9 cellular contexts compared by ENCODE assay signal in the genomic region with DNA sequence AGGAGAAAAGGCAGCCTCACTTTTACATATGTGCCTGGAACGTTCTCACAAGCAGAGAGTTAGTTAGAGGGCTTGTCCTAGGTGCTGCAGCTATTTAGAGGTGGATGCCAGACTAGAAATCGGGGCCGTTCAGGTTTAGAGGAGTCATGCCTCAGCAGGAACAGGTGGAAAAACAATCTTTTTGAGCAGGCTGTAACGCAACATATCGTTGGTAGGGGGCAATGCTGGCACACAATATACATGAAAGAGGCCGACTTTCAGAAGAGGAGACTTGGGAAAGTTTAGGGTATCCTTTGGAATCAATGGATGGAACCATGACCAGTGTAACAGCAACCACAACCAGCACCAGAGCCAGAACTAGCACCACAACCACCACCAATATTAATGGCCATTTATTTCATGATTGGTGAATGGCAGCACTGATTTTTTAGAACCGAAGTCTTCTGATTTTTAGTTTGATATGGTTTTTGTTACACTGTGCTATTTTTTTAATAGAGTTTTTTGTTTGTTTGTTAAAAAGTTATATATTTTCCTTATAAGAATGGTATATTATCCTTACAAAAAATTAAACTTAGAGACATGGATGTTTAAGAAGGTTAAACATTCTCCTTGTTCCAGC. TPM values are rescaled to one million over a fixed set of nuclear protein-coding genes. Genes with fewer than 3 reads are reported as not detected.
DNase-seq lines count a peak whose midpoint lies in the region; ATAC-seq, FAIRE-seq and TF ChIP-seq lines count a peak whose summit lies in the region.
"Had no signal": no experiment of that assay in that cellular context is flagged by ENCODE, and none has a peak within 500 bp of the region (broad histone marks: within the 10 kb centered on the region; RNA-seq: fewer than 3 reads in every experiment).

No MANE protein-coding gene starts in this region.

- H3K4me1 ChIP-seq in astrocyte (ENCODE audit: insufficient read depth, low read length): no peaks in the 10 kb centered on the region
- H3K4me1 ChIP-seq: parathyroid adenoma had no signal

- no peaks in the 10 kb centered on the region for H3K36me3 ChIP-seq in astrocyte (ENCODE audit: insufficient read depth, low read length)
- no peaks in the 10 kb centered on the region for H3K36me3 ChIP-seq in neural cell (ENCODE audit: insufficient read depth, low read length)

- H3F3A ChIP-seq in neural cell (ENCODE audit: insufficient read depth, low read length, poor library complexity, severe bottlenecking): no peaks in the 10 kb centered on the region

- no peaks in the 10 kb centered on the region for H3K9me3 ChIP-seq in astrocyte (ENCODE audit: insufficient read depth, low read depth, low read length)
- no peaks in the 10 kb centered on the region for H3K9me3 ChIP-seq in neural cell (ENCODE audit: low read length)

- H2AFZ ChIP-seq in astrocyte (ENCODE audit: low read depth, low read length) (no peak overlapping the region), neural cell (ENCODE audit: low read depth, low read length) (no peak overlapping the region)
- H2AFZ ChIP-seq: parathyroid adenoma had no signal

- no peaks in the 10 kb centered on the region for H3K4me1 Mint-ChIP-seq in astrocyte (ENCODE audit: low read depth, unreplicated experiment)

- no peak for ATAC-seq in GM18861 (IDR thresholded peaks at IDR 0.05; ENCODE audit: unreplicated experiment)

- H3K4me2 ChIP-seq in astrocyte (ENCODE audit: low read length) (no peak overlapping the region), neural cell (ENCODE audit: low read length) (no peak overlapping the region)

- no peak for FAIRE-seq in astrocyte (lab: Jason Lieb, UNC)

- H4K20me1 ChIP-seq in astrocyte (ENCODE audit: insufficient read depth, low read length) (no peaks in the 10 kb centered on the region), neural cell (ENCODE audit: insufficient read depth) (no peaks in the 10 kb centered on the region)

- H3K27ac ChIP-seq in astrocyte (ENCODE audit: low read depth, low read length) (no peak overlapping the region), neural cell (ENCODE audit: low read length) (no peak overlapping the region)
- H3K27ac ChIP-seq: parathyroid adenoma had no signal

- no peak overlapping the region for H3K4me3 Mint-ChIP-seq in astrocyte (ENCODE audit: unreplicated experiment)

- H3K9ac ChIP-seq in astrocyte (ENCODE audit: low read length) (no peak overlapping the region), neural cell (ENCODE audit: low read length) (no peak overlapping the region)
- H3K9ac ChIP-seq: parathyroid adenoma had no signal

- DNase-seq in NCI-H187 (lab: John Stamatoyannopoulos, UW) (peak; percentile 2 to 7), NCI-H187 treated with DMSO at 0.1 percent for 48 hours (lab: John Stamatoyannopoulos, UW) (no peak), NCI-H1092 treated with DMSO at 0.1 percent for 48 hours (lab: John Stamatoyannopoulos, UW) (peak; percentile 24), astrocyte (ENCODE audit: low read depth) (no peak), islet precursor cell (no peak)
- no peak for DNase-seq in activated CD8-positive, alpha-beta memory T cell treated with anti-CD3 and anti-CD28 coated beads, Interleukin-2, amount 50 U/mL, for 48 hours

- H3K9me2 ChIP-seq in neural cell (ENCODE audit: insufficient read depth, low read length): no peaks in the 10 kb centered on the region

- H3K79me2 ChIP-seq in astrocyte (ENCODE audit: insufficient read depth, low read length) (no peaks in the 10 kb centered on the region), neural cell (replicated peaks; ENCODE audit: insufficient read depth, low read length) (no peaks in the 10 kb centered on the region)
- H3K79me2 ChIP-seq: parathyroid adenoma had no signal

- TF ChIP-seq CTCF in astrocyte (IDR thresholded peaks at IDR 0.05; ENCODE audit: insufficient read depth, low read depth, low read length): peak; percentile 46
- peak; percentile 80 for TF ChIP-seq CTCF in neural cell (IDR thresholded peaks at IDR 0.05; ENCODE audit: poor library complexity, severe bottlenecking)

- TF ChIP-seq EP300 in neural cell (conservative IDR thresholded peaks at IDR 0.05; ENCODE audit: poor library complexity, severe bottlenecking): no peak

- peaks cover 10% of the 10 kb centered on the region for H3K27me3 Mint-ChIP-seq in astrocyte (ENCODE audit: low read depth, unreplicated experiment)

- H3K4me3 ChIP-seq in astrocyte (ENCODE audit: insufficient read depth, low read depth, low read length) (no peak overlapping the region), neural cell (ENCODE audit: low read length) (no peak overlapping the region)

- H3K27ac Mint-ChIP-seq in astrocyte (ENCODE audit: unreplicated experiment): no peak overlapping the region

- H3K36me3 Mint-ChIP-seq in astrocyte (ENCODE audit: low read depth, unreplicated experiment): no peaks in the 10 kb centered on the region

- H3K27me3 ChIP-seq in astrocyte (ENCODE audit: insufficient read depth, low read length) (no peaks in the 10 kb centered on the region), neural cell (ENCODE audit: insufficient read depth, low read depth, low read length) (no peaks in the 10 kb centered on the region)

- no peaks in the 10 kb centered on the region for H3K9me3 Mint-ChIP-seq in astrocyte (ENCODE audit: unreplicated experiment)

- TF ChIP-seq RAD21 in neural cell (conservative IDR thresholded peaks at IDR 0.05): peak; percentile 83

TF ChIP-seq in neural cell, 6 proteins besides CTCF, POLR2A, EP300 and RAD21:
- TF ChIP-seq REST (IDR thresholded peaks at IDR 0.05; ENCODE audit: borderline replicate concordance): no peak
- TF ChIP-seq POLR2AphosphoS5 (IDR thresholded peaks at IDR 0.05): no peak
- peak; percentile 85 for TF ChIP-seq SMC3 (conservative IDR thresholded peaks at IDR 0.05; ENCODE audit: poor library complexity)
- TF ChIP-seq TAF1 (IDR thresholded peaks at IDR 0.05; ENCODE audit: low read depth): no peak
- TF ChIP-seq EZH2 (IDR thresholded peaks at IDR 0.05; ENCODE audit: borderline replicate concordance, insufficient read depth, low read length, poor library complexity, severe bottlenecking): no peak
- TF ChIP-seq MXI1 (conservative IDR thresholded peaks at IDR 0.05; ENCODE audit: poor library complexity, severe bottlenecking): no peak
TF ChIP-seq in neural cell: peak in this region for 1.

RNA-seq across cellular contexts. Expression of gene PAQR3, which starts 14.9 kb away (rescaled TPM):
- total RNA-seq in astrocyte: 23.9 and 29.0 TPM in 2 replicates
- polyA plus RNA-seq in neural cell: 112 and 123 TPM in 2 replicates
- polyA minus RNA-seq in neural cell: 88.9 and 107 TPM in 2 replicates

Comparison
In these comparisons a context has a peak if more than half of its experiments do, and no peak if none do; other contexts are left out.
1. DNase-seq: peak in NCI-H187 (2 of 2) and NCI-H1092 treated with DMSO at 0.1 percent for 48 hours (single experiment); none in NCI-H187 treated with DMSO at 0.1 percent for 48 hours (single experiment), astrocyte (single experiment), islet precursor cell (single experiment) and activated CD8-positive, alpha-beta memory T cell treated with anti-CD3 and anti-CD28 coated beads, Interleukin-2, amount 50 U/mL, for 48 hours (single experiment).